22 cellular contexts compared by ENCODE assay signal in the genomic region with DNA sequence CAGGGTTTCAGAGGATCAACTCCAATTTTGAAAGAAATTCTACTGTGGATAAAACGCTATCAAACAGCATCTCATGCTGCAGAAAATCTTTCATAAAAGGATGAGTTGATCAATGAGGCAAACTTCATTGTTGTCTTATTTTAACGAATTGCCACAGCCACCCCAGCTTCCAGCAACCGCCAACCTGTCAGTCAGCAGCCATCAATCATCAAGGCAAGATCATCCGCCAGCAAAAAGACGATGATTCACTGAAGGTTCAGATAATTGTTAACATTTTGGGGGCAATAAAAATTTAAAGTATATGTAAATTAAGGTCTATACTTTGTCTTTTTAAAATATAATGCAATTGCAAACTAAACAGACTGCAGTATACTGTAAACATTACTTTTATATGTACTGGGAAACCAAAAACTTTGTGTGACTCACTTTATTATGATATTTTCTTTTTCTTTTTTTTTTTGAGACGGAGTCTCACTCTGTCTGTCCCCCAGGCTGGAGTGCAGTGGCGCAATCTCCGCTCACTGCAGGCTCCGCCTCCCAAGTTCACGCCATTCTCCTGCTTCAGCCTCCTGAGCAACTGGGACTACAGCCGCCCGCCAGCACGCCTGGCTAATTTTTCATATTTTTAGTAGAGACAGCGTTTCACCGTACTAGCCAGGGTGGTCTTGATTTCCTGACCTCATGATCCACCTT.
"Had no signal": no experiment of that assay in that cellular context is flagged by ENCODE, and none has a peak within 500 bp of the region (broad histone marks: within the 10 kb centered on the region; RNA-seq: fewer than 3 reads in every experiment).

No MANE protein-coding gene starts in this region.

- H3K4me3 ChIP-seq: coronary artery, dorsolateral prefrontal cortex, esophagus muscularis mucosa, gastroesophageal sphincter, heart left ventricle, hepatocyte, left lung, lower lobe of right lung, mucosa of descending colon had no signal

- H3K9me3 Mint-ChIP-seq: mesothelial cell of epicardium, naive B cell had no signal

- H3K4me1 ChIP-seq: esophagus muscularis mucosa, foreskin keratinocyte, gastroesophageal sphincter, left lung, lower lobe of right lung had no signal

- H3K4me1 Mint-ChIP-seq: immature natural killer cell, mesothelial cell of epicardium had no signal

- H3K36me3 Mint-ChIP-seq: immature natural killer cell, mesothelial cell of epicardium had no signal

- H3K4me3 Mint-ChIP-seq: immature natural killer cell, mesothelial cell of epicardium had no signal

- ATAC-seq: foreskin keratinocyte, gastroesophageal sphincter, heart left ventricle, left cardiac atrium, left lung, left ventricle myocardium superior, lower lobe of right lung, mucosa of descending colon had no signal

- DNase-seq: dermis blood vessel endothelial cell; dorsolateral prefrontal cortex; effector CD4-positive, alpha-beta T cell; effector memory CD4-positive, alpha-beta T cell; foreskin keratinocyte; heart left ventricle; hypothalamus; immature natural killer cell; islet precursor cell; kidney; left cardiac atrium; left lung; left ventricle myocardium superior; lower lobe of right lung; mesenchymal stem cell; mucosa of descending colon; naive B cell had no signal

- H3K36me3 ChIP-seq: esophagus muscularis mucosa, gastroesophageal sphincter, heart left ventricle, left lung, lower lobe of right lung had no signal

- H3K9me3 ChIP-seq: esophagus muscularis mucosa, gastroesophageal sphincter, heart left ventricle, left lung, lower lobe of right lung, mucosa of descending colon had no signal

- H3K27me3 ChIP-seq: hepatocyte had no signal

- H3K27ac Mint-ChIP-seq: immature natural killer cell, mesothelial cell of epicardium had no signal
